Comparison of ENCODE assay signal across 2 cellular contexts in the genomic region with DNA sequence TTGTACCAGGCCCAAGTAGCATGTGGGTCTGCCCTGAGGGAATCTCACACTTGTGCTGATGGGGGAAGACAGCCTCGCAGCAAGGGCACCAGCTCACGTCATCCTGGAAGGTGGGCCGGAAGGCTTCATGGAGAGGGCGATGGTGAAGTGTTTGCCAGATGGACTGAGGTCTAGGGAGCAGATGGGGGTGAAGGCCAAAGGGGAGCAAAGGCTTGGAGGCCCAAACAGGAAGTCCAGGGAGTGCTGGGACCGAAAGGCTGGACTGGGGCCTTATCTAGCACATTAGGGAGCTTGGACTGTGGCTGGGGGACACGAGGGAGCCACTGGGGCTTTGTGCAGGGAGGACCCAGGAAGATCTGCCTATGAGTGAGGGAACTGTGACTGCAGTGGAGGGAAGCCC.
TF ChIP-seq lines count a peak whose summit lies in the region.

No MANE protein-coding gene starts in this region.

TF ChIP-seq in H1, 55 proteins besides CTCF, POLR2A, EP300 and RAD21:
- TF ChIP-seq, protein P1, sequence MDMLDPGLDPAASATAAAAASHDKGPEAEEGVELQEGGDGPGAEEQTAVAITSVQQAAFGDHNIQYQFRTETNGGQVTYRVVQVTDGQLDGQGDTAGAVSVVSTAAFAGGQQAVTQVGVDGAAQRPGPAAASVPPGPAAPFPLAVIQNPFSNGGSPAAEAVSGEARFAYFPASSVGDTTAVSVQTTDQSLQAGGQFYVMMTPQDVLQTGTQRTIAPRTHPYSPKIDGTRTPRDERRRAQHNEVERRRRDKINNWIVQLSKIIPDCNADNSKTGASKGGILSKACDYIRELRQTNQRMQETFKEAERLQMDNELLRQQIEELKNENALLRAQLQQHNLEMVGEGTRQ (IDR thresholded peaks at IDR 0.05; ENCODE audit: low read length) = no peak
- TF ChIP-seq ASH2L (IDR thresholded peaks at IDR 0.05; ENCODE audit: low read length) (no peak), BRCA1 (IDR thresholded peaks at IDR 0.05; ENCODE audit: low read depth, low read length) (no peak), BACH1 (IDR thresholded peaks at IDR 0.05; ENCODE audit: low read length) (no peak), EGR1 (IDR thresholded peaks at IDR 0.05; ENCODE audit: borderline replicate concordance, low read depth, low read length) (no peak), HDAC6 (IDR thresholded peaks at IDR 0.05; ENCODE audit: low read depth, low read length) (no peak), TEAD4 (IDR thresholded peaks at IDR 0.05; ENCODE audit: low read depth, low read length) (no peak)
- TF ChIP-seq, protein P2, sequence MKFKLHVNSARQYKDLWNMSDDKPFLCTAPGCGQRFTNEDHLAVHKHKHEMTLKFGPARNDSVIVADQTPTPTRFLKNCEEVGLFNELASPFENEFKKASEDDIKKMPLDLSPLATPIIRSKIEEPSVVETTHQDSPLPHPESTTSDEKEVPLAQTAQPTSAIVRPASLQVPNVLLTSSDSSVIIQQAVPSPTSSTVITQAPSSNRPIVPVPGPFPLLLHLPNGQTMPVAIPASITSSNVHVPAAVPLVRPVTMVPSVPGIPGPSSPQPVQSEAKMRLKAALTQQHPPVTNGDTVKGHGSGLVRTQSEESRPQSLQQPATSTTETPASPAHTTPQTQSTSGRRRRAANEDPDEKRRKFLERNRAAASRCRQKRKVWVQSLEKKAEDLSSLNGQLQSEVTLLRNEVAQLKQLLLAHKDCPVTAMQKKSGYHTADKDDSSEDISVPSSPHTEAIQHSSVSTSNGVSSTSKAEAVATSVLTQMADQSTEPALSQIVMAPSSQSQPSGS (IDR thresholded peaks at IDR 0.05; ENCODE audit: low read length) = no peak

TF ChIP-seq in GM12891, 5 proteins besides CTCF, POLR2A, EP300 and RAD21:
- TF ChIP-seq SPI1 (IDR thresholded peaks at IDR 0.05; ENCODE audit: low read depth, low read length) (no peak), POLR2AphosphoS5 (IDR thresholded peaks at IDR 0.05; ENCODE audit: low read depth, low read length) (no peak), POU2F2 (IDR thresholded peaks at IDR 0.05; ENCODE audit: low read depth, low read length) (no peak), TAF1 (IDR thresholded peaks at IDR 0.05; ENCODE audit: low read depth, low read length) (no peak), PAX5 (IDR thresholded peaks at IDR 0.05; ENCODE audit: insufficient read depth, low read length, severe bottlenecking) (no peak)
